Comparison of ENCODE assay signal across 1 cellular context in genomic region chr13:100529666-100530065, GRCh38.
TF ChIP-seq lines count a peak whose summit lies in the region.

No MANE protein-coding gene starts in this region.

TF ChIP-seq in WTC11, 78 proteins besides CTCF, POLR2A, EP300 and RAD21 (continued from another document):
- TF ChIP-seq ARID4B (CRISPR knock-in tag; IDR thresholded peaks at IDR 0.05; ENCODE audit: borderline replicate concordance) (no peak), FOXJ3 (CRISPR knock-in tag; IDR thresholded peaks at IDR 0.05; ENCODE audit: borderline replicate concordance) (no peak), FOXP4 (CRISPR knock-in tag; IDR thresholded peaks at IDR 0.05) (no peak), E2F5 (CRISPR knock-in tag; IDR thresholded peaks at IDR 0.05) (no peak), STAT6 (CRISPR knock-in tag; conservative IDR thresholded peaks at IDR 0.05; ENCODE audit: low read depth) (no peak)
